In genomic region chr21:36055551-36055950, GRCh38 we compare ENCODE assay signal across 26 cellular contexts.
"Had no signal": no experiment of that assay in that cellular context is flagged by ENCODE, and none has a peak within 500 bp of the region (broad histone marks: within the 10 kb centered on the region; RNA-seq: fewer than 3 reads in every experiment).

No MANE protein-coding gene starts in this region.

- H3K9me3 ChIP-seq: heart right ventricle, left lung, pancreas, prostate gland, right lobe of liver, suprapubic skin, thoracic aorta, tibial artery, uterus had no signal

- H3K36me3 ChIP-seq: uterus had no signal

- ATAC-seq: left colon; left lung; natural killer cell; pancreas; right lobe of liver; stimulated activated naive B cell treated with anti-CD40 and anti-IgM and Interleukin-4, amounts not matched to agents 10 μg/mL and 1 μg/mL and 100 μg/mL, for 72 hours had no signal

- H3K4me3 ChIP-seq: heart right ventricle, left lung, lung, pancreas, prostate gland, right lobe of liver, skin epidermis, suprapubic skin, thoracic aorta, tibial artery, uterus had no signal

- H3K27me3 ChIP-seq: heart right ventricle, left lung, pancreas, right lobe of liver, suprapubic skin, tibial artery, uterus had no signal

- H3K27ac ChIP-seq: left lung, pancreas, prostate gland, right lobe of liver, skin epidermis, suprapubic skin, thoracic aorta, tibial artery, uterus had no signal

- DNase-seq: hippocampal formation; immature natural killer cell; kidney; left colon; left lung; mesendoderm; naive B cell; natural killer cell; nucleus accumbens; pancreas; posterior cingulate gyrus; right lobe of liver; stimulated activated CD4-positive, alpha-beta T cell treated with anti-CD3 and anti-CD28 coated beads, Interleukin-12 subunit alpha, Interleukin-12 subunit beta, amount 100 ng/mL, for 4 hours; stimulated activated CD4-positive, alpha-beta T cell treated with anti-CD3 and anti-CD28 coated beads, Interleukin-15, amount 100 ng/mL, for 24 hours; stimulated activated CD4-positive, alpha-beta T cell treated with anti-CD3 and anti-CD28 coated beads, Interleukin-2, amount 100 ng/mL, for 24 hours; stimulated activated CD4-positive, alpha-beta T cell treated with anti-CD3 and anti-CD28 coated beads, Interleukin-4, amount 100 ng/mL, for 1 hour; stimulated activated naive B cell treated with anti-CD40 and anti-IgM and Interleukin-4, amounts not matched to agents 10 μg/mL and 1 μg/mL and 100 μg/mL, for 72 hours; tibial artery; trophoblast cell; uterus had no signal
